In genomic region chr6:124682751-124683150, GRCh38 we compare ENCODE assay signal across 20 cellular contexts.
DNase-seq lines count a peak whose midpoint lies in the region; ATAC-seq and TF ChIP-seq lines count a peak whose summit lies in the region.
"Had no signal": no experiment of that assay in that cellular context is flagged by ENCODE, and none has a peak within 500 bp of the region (broad histone marks: within the 10 kb centered on the region; RNA-seq: fewer than 3 reads in every experiment).

No MANE protein-coding gene starts in this region.

- TF ChIP-seq CTCF in neural progenitor cell (IDR thresholded peaks at IDR 0.05) (no peak), spleen (IDR thresholded peaks at IDR 0.05 in 8 of 11, conservative IDR thresholded peaks at IDR 0.05 in 3 of 11) (no peak), ascending aorta (IDR thresholded peaks at IDR 0.05) (no peak)

- H3K36me3 ChIP-seq in neural progenitor cell (no peaks in the 10 kb centered on the region), spleen (no peaks in the 10 kb centered on the region), ascending aorta (no peaks in the 10 kb centered on the region)
- H3K36me3 ChIP-seq: BE2C; BLaER1 treated with 17β-estradiol and CSF1 and Interleukin-3, amounts not matched to agents 10 nM and 100 nM had no signal

- no peak overlapping the region for H3K27ac ChIP-seq in neural progenitor cell
- H3K27ac ChIP-seq in spleen = no peak overlapping the region
- no peak overlapping the region for H3K27ac ChIP-seq in ascending aorta
- H3K27ac ChIP-seq: 22Rv1; BLaER1 treated with 17β-estradiol and CSF1 and Interleukin-3, amounts not matched to agents 10 nM and 100 nM; GM23248 had no signal

- peaks cover 18% of the 10 kb centered on the region for H3K4me1 ChIP-seq in neural progenitor cell
- no peaks in the 10 kb centered on the region for H3K4me1 ChIP-seq in spleen
- no peaks in the 10 kb centered on the region for H3K4me1 ChIP-seq in ascending aorta
- H3K4me1 ChIP-seq: BE2C; BLaER1 treated with 17β-estradiol and CSF1 and Interleukin-3, amounts not matched to agents 10 nM and 100 nM had no signal

- intact Hi-C loops in spleen (cut with DNase I; ENCODE audit: low total_unique reads) (no loop called here), ascending aorta (cut with DNase I) (no loop called here)

- H3K4me3 Mint-ChIP-seq in neural progenitor cell = no peak overlapping the region
- H3K4me3 Mint-ChIP-seq: CD14-positive monocyte; CD4-positive, alpha-beta T cell; CD8-positive, alpha-beta memory T cell had no signal

- H3K9me3 ChIP-seq in neural progenitor cell (ENCODE audit: low read depth) = no peaks in the 10 kb centered on the region
- peaks cover 0 to 31% (median 19%) of the 10 kb centered on the region in 8 donors for H3K9me3 ChIP-seq in spleen
- H3K9me3 ChIP-seq in ascending aorta = peaks cover 0 to 8% of the 10 kb centered on the region in 2 donors
- H3K9me3 ChIP-seq: BE2C had no signal

- no peaks in the 10 kb centered on the region for H4K20me1 ChIP-seq in neural progenitor cell (ENCODE audit: low read depth)
- H4K20me1 ChIP-seq: BLaER1 treated with 17β-estradiol and CSF1 and Interleukin-3, amounts not matched to agents 10 nM and 100 nM had no signal

- WGBS in spleen, 5 donors = 76 to 86% (median 79%) methylated on average over 6 of the region's 6 CpGs

- H3K27me3 ChIP-seq in neural progenitor cell (no peaks in the 10 kb centered on the region), spleen (replicated peaks in 1 of 7) (no peaks in the 10 kb centered on the region), ascending aorta (no peaks in the 10 kb centered on the region)
- H3K27me3 ChIP-seq: BE2C; BLaER1 treated with 17β-estradiol and CSF1 and Interleukin-3, amounts not matched to agents 10 nM and 100 nM had no signal

- TF ChIP-seq POLR2A in spleen (IDR thresholded peaks at IDR 0.05) = no peak

- H3K79me2 ChIP-seq in neural progenitor cell (ENCODE audit: low read depth) = no peaks in the 10 kb centered on the region

- H3K27me3 Mint-ChIP-seq in neural progenitor cell (ENCODE audit: insufficient read depth, low read depth) = peaks cover 2% of the 10 kb centered on the region
- H3K27me3 Mint-ChIP-seq: CD4-positive, alpha-beta T cell; CD8-positive, alpha-beta memory T cell had no signal

- H3K9me3 Mint-ChIP-seq in neural progenitor cell = peaks cover 18% of the 10 kb centered on the region

- ATAC-seq in HG02885 (IDR thresholded peaks at IDR 0.05; ENCODE audit: poor library complexity, unreplicated experiment) = no peak

- H3F3A ChIP-seq in neural progenitor cell (ENCODE audit: low read depth) = peaks cover 7% of the 10 kb centered on the region

- no peak overlapping the region for H3K4me2 ChIP-seq in neural progenitor cell
- H3K4me2 ChIP-seq: BLaER1 treated with 17β-estradiol and CSF1 and Interleukin-3, amounts not matched to agents 10 nM and 100 nM had no signal

- no peaks in the 10 kb centered on the region for H3K36me3 Mint-ChIP-seq in neural progenitor cell
- H3K36me3 Mint-ChIP-seq: CD14-positive monocyte; CD8-positive, alpha-beta memory T cell had no signal

- peak; percentile 4 for DNase-seq in Ammon's horn (ENCODE audit: low spot score)
- DNase-seq in NCI-H226 = peak; percentile 36
- peak; percentile 21 for DNase-seq in cerebellar cortex (ENCODE audit: low spot score)
- no peak for DNase-seq in neural progenitor cell (ENCODE audit: low spot score)
- no peak for DNase-seq in spleen
- no peak for DNase-seq in MV-4-11 (lab: John Stamatoyannopoulos, UW)
- DNase-seq in ascending aorta (ENCODE audit: low spot score in 2 of 2) = no peak
- DNase-seq: CD4-positive, alpha-beta T cell; CD8-positive, alpha-beta memory T cell; DMS 273 treated with DMSO at 0.1 percent for 48 hours; DMS79; EL; GF-D8; GM23248; HCEC 1CT had no signal

- H3K4me3 ChIP-seq in neural progenitor cell (no peak overlapping the region), spleen (no peak overlapping the region), ascending aorta (no peak overlapping the region)
- H3K4me3 ChIP-seq: BLaER1 treated with 17β-estradiol and CSF1 and Interleukin-3, amounts not matched to agents 10 nM and 100 nM; GM23248 had no signal

- no peak overlapping the region for H3K9ac ChIP-seq in neural progenitor cell
- H3K9ac ChIP-seq: BLaER1 treated with 17β-estradiol and CSF1 and Interleukin-3, amounts not matched to agents 10 nM and 100 nM; GM23248 had no signal

- peaks cover 6% of the 10 kb centered on the region for H3K4me1 Mint-ChIP-seq in neural progenitor cell
- H3K4me1 Mint-ChIP-seq: CD14-positive monocyte; CD8-positive, alpha-beta memory T cell had no signal

- H2AFZ ChIP-seq in neural progenitor cell (replicated peaks) = peak overlapping the region; percentile 50
- H2AFZ ChIP-seq: GM23248 had no signal

- H3K27ac Mint-ChIP-seq in neural progenitor cell = no peak overlapping the region
- H3K27ac Mint-ChIP-seq: CD14-positive monocyte; CD4-positive, alpha-beta T cell; CD8-positive, alpha-beta memory T cell had no signal

Comparison
In these comparisons a context has a peak if more than half of its experiments do, and no peak if none do; other contexts are left out.
1. DNase-seq: peak in Ammon's horn (single experiment), NCI-H226 (single experiment) and cerebellar cortex (single experiment); none in neural progenitor cell (single experiment), spleen (single experiment), MV-4-11 (single experiment) and ascending aorta (0 of 2).